In genomic region chr3:14132120-14132519, GRCh38 we compare ENCODE assay signal across 2 cellular contexts.
TF ChIP-seq lines count a peak whose summit lies in the region.

No MANE protein-coding gene starts in this region.

TF ChIP-seq in HEK293, 187 proteins besides CTCF, POLR2A, EP300 and RAD21:
- TF ChIP-seq SCRT2 (tag by site-specific recombination; IDR thresholded peaks at IDR 0.05): peak; percentile 39; the same call in 1 of the 2 replicates
- TF ChIP-seq ZSCAN4 (tag by site-specific recombination; IDR thresholded peaks at IDR 0.05): no peak
- TF ChIP-seq, protein P1, sequence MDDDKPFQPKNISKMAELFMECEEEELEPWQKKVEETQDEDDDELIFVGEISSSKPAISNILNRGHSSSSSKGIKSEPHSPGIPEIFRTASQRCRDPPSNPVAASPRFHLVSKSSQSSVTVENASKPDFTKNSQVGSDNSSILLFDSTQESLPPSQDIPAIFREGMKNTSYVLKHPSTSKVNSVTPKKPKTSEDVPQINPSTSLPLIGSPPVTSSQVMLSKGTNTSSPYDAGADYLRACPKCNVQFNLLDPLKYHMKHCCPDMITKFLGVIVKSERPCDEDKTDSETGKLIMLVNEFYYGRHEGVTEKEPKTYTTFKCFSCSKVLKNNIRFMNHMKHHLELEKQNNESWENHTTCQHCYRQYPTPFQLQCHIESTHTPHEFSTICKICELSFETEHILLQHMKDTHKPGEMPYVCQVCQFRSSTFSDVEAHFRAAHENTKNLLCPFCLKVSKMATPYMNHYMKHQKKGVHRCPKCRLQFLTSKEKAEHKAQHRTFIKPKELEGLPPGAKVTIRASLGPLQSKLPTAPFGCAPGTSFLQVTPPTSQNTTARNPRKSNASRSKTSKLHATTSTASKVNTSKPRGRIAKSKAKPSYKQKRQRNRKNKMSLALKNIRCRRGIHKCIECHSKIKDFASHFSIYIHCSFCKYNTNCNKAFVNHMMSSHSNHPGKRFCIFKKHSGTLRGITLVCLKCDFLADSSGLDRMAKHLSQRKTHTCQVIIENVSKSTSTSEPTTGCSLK (tag by site-specific recombination; IDR thresholded peaks at IDR 0.05): no peak

TF ChIP-seq in K562, 482 proteins besides CTCF, POLR2A, EP300 and RAD21:
- TF ChIP-seq HDGF (IDR thresholded peaks at IDR 0.05) (no peak), E2F4 (CRISPR knock-in tag; IDR thresholded peaks at IDR 0.05; ENCODE audit: low read depth) (no peak), RBFOX2 (IDR thresholded peaks at IDR 0.05; ENCODE audit: low read depth, low read length) (0 out of 2 replicates have a peak, but pooled peaks have one; percentile 31)
